ENCODE assay signal across 21 cellular contexts in the genomic region with DNA sequence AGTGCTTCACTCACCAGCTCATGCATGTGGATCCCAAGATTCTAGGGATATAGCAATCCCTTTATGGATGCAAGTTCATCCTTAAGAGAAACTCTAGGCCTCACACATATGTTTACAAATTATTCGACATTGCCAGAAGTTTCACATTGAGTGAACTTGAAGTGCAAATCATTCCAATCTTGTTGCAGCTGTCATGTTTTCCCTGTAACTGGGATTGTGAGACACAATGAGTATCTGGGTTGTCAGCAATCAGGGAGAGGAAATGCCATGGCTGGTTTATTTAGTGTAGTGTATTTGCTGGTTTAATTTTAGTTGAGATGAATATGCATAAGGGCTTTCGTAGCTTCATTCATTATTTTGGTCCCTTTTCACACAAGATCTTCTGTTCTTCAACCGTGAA.
"Had no signal": no experiment of that assay in that cellular context is flagged by ENCODE, and none has a peak within 500 bp of the region (broad histone marks: within the 10 kb centered on the region; RNA-seq: fewer than 3 reads in every experiment).

No MANE protein-coding gene starts in this region.

- H3K9me3 ChIP-seq: Peyer's patch had no signal

- H3K27me3 ChIP-seq: Peyer's patch had no signal

- H3K27ac ChIP-seq: Peyer's patch, RWPE1 had no signal

- ATAC-seq: activated T-helper 17 cell treated with anti-CD3 and anti-CD28 coated beads, Interleukin-2, amount 50 U/mL, for 72 hours; T-helper 17 cell; WTC11 had no signal

- H3K4me3 ChIP-seq: Peyer's patch had no signal

- DNase-seq: activated CD4-positive, alpha-beta T cell treated with anti-CD3 and anti-CD28 coated beads for 48 hours; activated CD4-positive, alpha-beta T cell treated with anti-CD3 and anti-CD28 coated beads, Interleukin-2, amount 50 U/mL, for 4 hours; activated CD4-positive, CD25-positive, alpha-beta regulatory T cell treated with anti-CD3 and anti-CD28 coated beads, Interleukin-2, amount 50 U/mL, for 72 hours; activated gamma-delta T cell; activated naive CD4-positive, alpha-beta T cell treated with anti-CD3 and anti-CD28 coated beads for 36 hours; activated T-cell treated with anti-CD3 and anti-CD28 coated beads for 4 hours; activated T-cell treated with anti-CD3 and anti-CD28 coated beads, Interleukin-2, amount 50 U/mL, for 48 hours; anterior cingulate cortex; Kasumi-1; KBM-7; NCI-H1048; NCI-H146; NCI-H2029; NCI-H524; Peyer's patch; Right ventricle myocardium superior; T-helper 17 cell; T-helper 9 cell had no signal

- H3K4me1 ChIP-seq: Peyer's patch had no signal

- H3K36me3 ChIP-seq: Peyer's patch had no signal
